Comparison of ENCODE assay signal across 14 cellular contexts in the genomic region with DNA sequence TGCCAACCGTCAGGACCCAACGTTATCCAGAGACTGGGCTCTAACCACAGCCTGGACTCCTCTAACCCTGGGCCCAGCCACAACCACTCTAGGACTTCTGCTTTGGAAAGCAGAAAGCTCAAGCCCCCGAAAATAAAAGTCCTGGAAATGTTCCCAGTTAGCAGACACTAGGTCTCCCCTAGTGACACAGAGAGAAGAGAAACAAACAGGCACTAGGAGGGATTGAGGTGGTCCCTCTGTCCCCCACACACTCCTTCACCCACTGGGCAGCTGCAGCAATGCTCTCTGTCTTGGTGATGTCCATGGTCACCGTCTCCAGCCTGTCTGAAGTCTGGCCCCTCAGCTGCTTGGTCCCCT. TPM values are rescaled to one million over a fixed set of nuclear protein-coding genes. Genes with fewer than 3 reads are reported as not detected.
"Had no signal": no experiment of that assay in that cellular context is flagged by ENCODE, and none has a peak within 500 bp of the region (broad histone marks: within the 10 kb centered on the region; RNA-seq: fewer than 3 reads in every experiment).

No MANE protein-coding gene starts in this region.

RNA-seq across cellular contexts. Expression of a gene that starts 6.7 kb away (rescaled TPM):
- total RNA-seq: activated CD4-positive, alpha-beta memory T cell treated with anti-CD3 and anti-CD28 coated beads, Interleukin-2, amount 10 ng/mL, durations not matched to agents 7 days and 5 days; activated CD4-positive, alpha-beta T cell treated with anti-CD3 and anti-CD28 coated beads for 36 hours; activated CD8-positive, alpha-beta memory T cell treated with anti-CD3 and anti-CD28 coated beads for 36 hours; activated naive CD8-positive, alpha-beta T cell treated with anti-CD3 and anti-CD28 coated beads for 36 hours; activated T-helper 2 cell treated with anti-CD3 and anti-CD28 coated beads, Interferon-gamma antibody, Interleukin-2, Interleukin-4, amounts not matched to agents 10 μg/mL and 5 μg/mL and 100 μg/mL, durations not matched to agents 14 hours and 24 hours and 36 hours; breast epithelium; M059J; PC-9; Right ventricle myocardium superior; RPMI7951; SJCRH30; T-helper 1 cell treated with Interleukin-12 subunit alpha and Interleukin-12 subunit beta and Interleukin-4 antibody, amounts not matched to agents 30 ng/mL and 1 ng/mL, for 36 hours had no signal
- polyA plus RNA-seq: adipose tissue, SK-N-SH had no signal

RNA-seq across cellular contexts. Expression of a gene that starts 16.5 kb away (rescaled TPM):
- total RNA-seq: M059J, RPMI7951 had no signal
